Comparison of ENCODE assay signal across 29 cellular contexts in the genomic region with DNA sequence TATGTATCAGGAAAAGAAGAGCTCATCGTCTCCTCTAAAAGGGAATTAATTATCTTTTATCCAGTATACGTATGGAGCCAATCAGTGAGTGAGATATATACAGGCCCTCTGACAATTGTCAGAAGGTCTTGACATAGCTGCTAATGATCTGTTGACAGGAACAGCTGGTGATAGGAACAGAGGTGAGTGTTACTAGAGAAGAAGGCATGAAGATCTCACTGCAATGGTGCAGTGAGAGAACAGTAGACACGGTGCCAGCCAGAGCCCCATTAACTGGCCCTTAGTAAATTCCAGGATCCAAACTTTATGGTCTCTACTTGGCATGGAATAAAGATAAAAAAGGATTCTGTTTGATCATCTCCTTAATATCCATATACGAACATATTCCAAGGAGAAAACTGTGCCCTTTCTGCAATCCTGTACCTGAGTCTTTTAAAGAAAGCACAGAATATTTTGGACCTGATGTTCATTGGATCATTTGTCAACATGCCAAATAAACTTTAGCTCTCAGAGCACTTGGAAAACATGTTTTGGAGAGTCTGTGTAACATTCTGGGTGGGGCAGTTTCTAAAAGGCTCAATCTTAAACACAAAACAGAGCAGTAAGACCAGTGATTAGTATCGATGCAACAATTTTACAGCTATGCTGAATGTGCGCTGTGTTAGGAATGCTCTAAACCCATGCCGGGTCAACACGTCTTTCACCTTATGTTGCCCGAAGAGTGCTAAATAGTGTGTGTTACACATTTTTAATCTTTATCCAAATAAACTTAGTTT.
DNase-seq lines count a peak whose midpoint lies in the region; ATAC-seq, FAIRE-seq and TF ChIP-seq lines count a peak whose summit lies in the region.
"Had no signal": no experiment of that assay in that cellular context is flagged by ENCODE, and none has a peak within 500 bp of the region (broad histone marks: within the 10 kb centered on the region; RNA-seq: fewer than 3 reads in every experiment).

No MANE protein-coding gene starts in this region.

- intact Hi-C loops in K562 (cut with micrococcal nuclease), result no loop called here
- intact Hi-C loops in psoas muscle (cut with DNase I), result loop anchor here in 1 of 2 donors (10.0 kb wide), 1 partner anchor 135 kb away; the partner anchor contains the start of gene CITED2

- no peak for DNase-seq in K562 (ENCODE audit: extremely low read depth in 1 of 4, low spot score in 3 of 4)
- peak; percentile 28 for DNase-seq in fibroblast of the aortic adventitia (ENCODE audit: low read depth)
- no peak for DNase-seq in hepatocyte (ENCODE audit: low spot score)
- no peak for DNase-seq in psoas muscle
- no peak for DNase-seq in activated CD4-positive, alpha-beta T cell treated with anti-CD3 and anti-CD28 coated beads, Interleukin-2, amount 50 U/mL, for 1 hour
- DNase-seq in NCI-H82 treated with DMSO at 0.1 percent for 48 hours (lab: John Stamatoyannopoulos, UW; ENCODE audit: unreplicated experiment), result no peak
- DNase-seq in CD8-positive, alpha-beta memory T cell, result no peak
- DNase-seq: activated CD4-positive, alpha-beta memory T cell treated with anti-CD3 and anti-CD28 coated beads for 36 hours; activated CD4-positive, CD25-positive, alpha-beta regulatory T cell treated with anti-CD3 and anti-CD28 coated beads, Interleukin-2, amount 50 U/mL, for 72 hours; activated naive CD4-positive, alpha-beta T cell treated with Interleukin-2 at 50 U/mL for 16 hours; activated T-cell treated with anti-CD3 and anti-CD28 coated beads, Interleukin-2, amount 50 U/mL, for 72 hours; COR-L47; H9; MG63; naive thymus-derived CD4-positive, alpha-beta T cell; NCI-H1105; NCI-H1930; NCI-H2227 treated with DMSO at 0.1 percent for 48 hours; NCI-H526; nucleus accumbens; retina; SHP77; stimulated activated CD4-positive, alpha-beta T cell treated with anti-CD3 and anti-CD28 coated beads, Interleukin-12 subunit alpha, Interleukin-12 subunit beta, amount 100 ng/mL, for 4 hours; stimulated activated CD4-positive, alpha-beta T cell treated with anti-CD3 and anti-CD28 coated beads, Interleukin-4, amount 100 ng/mL, for 24 hours had no signal

- H3K9me1 ChIP-seq in K562 (ENCODE audit: control insufficient read depth, insufficient read depth, low read length), result no peaks in the 10 kb centered on the region

- H3K27ac ChIP-seq in K562 (ENCODE audit: extremely low read depth, low read depth, low read length) (no peak overlapping the region), hepatocyte (peak overlapping the region; percentile 2), psoas muscle (no peak overlapping the region)
- no peak overlapping the region for H3K27ac ChIP-seq in CD8-positive, alpha-beta memory T cell (ENCODE audit: low read depth, low read length)
- H3K27ac ChIP-seq: BLaER1, KMS-11 had no signal

- H3K36me3 ChIP-seq in K562 (ENCODE audit: control insufficient read depth, insufficient read depth, low read length) (no peaks in the 10 kb centered on the region), hepatocyte (replicated peaks; ENCODE audit: insufficient read depth, low read depth) (no peaks in the 10 kb centered on the region), psoas muscle (ENCODE audit: insufficient read depth in 1 of 2, low read depth in 1 of 2) (no peaks in the 10 kb centered on the region)
- no peaks in the 10 kb centered on the region for H3K36me3 ChIP-seq in CD8-positive, alpha-beta memory T cell (ENCODE audit: insufficient read depth, low read length)
- H3K36me3 ChIP-seq: BLaER1, MG63, tibial nerve had no signal

- H3K27ac Mint-ChIP-seq in CD8-positive, alpha-beta memory T cell, result no peak overlapping the region
- H3K27ac Mint-ChIP-seq: activated CD4-positive, alpha-beta memory T cell treated with anti-CD3 and anti-CD28 coated beads for 36 hours; activated T-cell treated with anti-CD3 and anti-CD28 coated beads, Interleukin-2, amount 50 U/mL, for 72 hours; dendritic cell treated with granulocyte-macrophage colony-stimulating factor and Interleukin-4, amounts not matched to agents 40 ng/mL and 50 ng/mL, for 4 days; H9; naive thymus-derived CD4-positive, alpha-beta T cell; T-helper 2 cell treated with Interferon-gamma antibody and Interleukin-4, amounts not matched to agents 5 μg/mL and 100 μg/mL, for 36 hours had no signal

- no peak for TF ChIP-seq CTCF in K562 (IDR thresholded peaks at IDR 0.05 in 2 of 3, conservative IDR thresholded peaks at IDR 0.05 in 1 of 3; ENCODE audit: insufficient read depth in 2 of 3, low read depth in 1 of 3, low read length in 3 of 3)
- no peak for TF ChIP-seq CTCF in fibroblast of the aortic adventitia (IDR thresholded peaks at IDR 0.05; ENCODE audit: insufficient read depth, low read length)
- TF ChIP-seq CTCF in hepatocyte (IDR thresholded peaks at IDR 0.05; ENCODE audit: poor library complexity), result no peak
- no peak for TF ChIP-seq CTCF in psoas muscle (IDR thresholded peaks at IDR 0.05)

- no peak for FAIRE-seq in K562 (lab: Jason Lieb, UNC)

- H3K4me3 Mint-ChIP-seq in CD8-positive, alpha-beta memory T cell, result no peak overlapping the region
- H3K4me3 Mint-ChIP-seq: activated CD4-positive, alpha-beta memory T cell treated with anti-CD3 and anti-CD28 coated beads for 36 hours; activated T-cell treated with anti-CD3 and anti-CD28 coated beads, Interleukin-2, amount 50 U/mL, for 72 hours; dendritic cell treated with granulocyte-macrophage colony-stimulating factor and Interleukin-4, amounts not matched to agents 40 ng/mL and 50 ng/mL, for 4 days; H9; naive thymus-derived CD4-positive, alpha-beta T cell; T-helper 2 cell treated with Interferon-gamma antibody and Interleukin-4, amounts not matched to agents 5 μg/mL and 100 μg/mL, for 36 hours had no signal

- H3K27me3 ChIP-seq in K562 (ENCODE audit: control insufficient read depth in 2 of 2, insufficient read depth in 2 of 2, low read length in 2 of 2), result no peaks in the 10 kb centered on the region
- no peaks in the 10 kb centered on the region for H3K27me3 ChIP-seq in hepatocyte
- no peaks in the 10 kb centered on the region for H3K27me3 ChIP-seq in psoas muscle (ENCODE audit: insufficient read depth in 3 of 3, low read length in 2 of 3)
- no peaks in the 10 kb centered on the region for H3K27me3 ChIP-seq in CD8-positive, alpha-beta memory T cell (ENCODE audit: insufficient read depth, low read length, poor library complexity, severe bottlenecking)
- H3K27me3 ChIP-seq: BLaER1, MG63, tibial nerve had no signal

- H3K9me2 ChIP-seq in hepatocyte (replicated peaks; ENCODE audit: insufficient read depth), result no peaks in the 10 kb centered on the region

- 0 out of 2 replicates have a peak, but pooled peaks cover 1% of the 10 kb centered on the region for H3K9me3 ChIP-seq in K562 (replicated peaks; ENCODE audit: control insufficient read depth, insufficient read depth, low read depth, low read length)
- no peaks in the 10 kb centered on the region for H3K9me3 ChIP-seq in hepatocyte (ENCODE audit: low read depth)
- no peaks in the 10 kb centered on the region for H3K9me3 ChIP-seq in psoas muscle
- H3K9me3 ChIP-seq in CD8-positive, alpha-beta memory T cell (ENCODE audit: low read length), result no peaks in the 10 kb centered on the region
- H3K9me3 ChIP-seq: BLaER1, MG63, tibial nerve had no signal

- peaks cover 0 to 6% of the 10 kb centered on the region in 2 experiments; a peak in 2 of 5 replicates for H3K4me1 ChIP-seq in K562 (replicated peaks in 1 of 2; ENCODE audit: control insufficient read depth in 2 of 2, insufficient read depth in 2 of 2, low read length in 2 of 2)
- no peaks in the 10 kb centered on the region for H3K4me1 ChIP-seq in hepatocyte (ENCODE audit: insufficient read depth)
- H3K4me1 ChIP-seq in psoas muscle, result peaks cover 21% of the 10 kb centered on the region
- no peaks in the 10 kb centered on the region for H3K4me1 ChIP-seq in CD8-positive, alpha-beta memory T cell (ENCODE audit: insufficient read depth, low read length)
- H3K4me1 ChIP-seq: BLaER1, tibial nerve had no signal

- H3K4me3 ChIP-seq in K562 (no peak overlapping the region), fibroblast of the aortic adventitia (ENCODE audit: low read depth, low read length) (no peak overlapping the region), hepatocyte (no peak overlapping the region), psoas muscle (no peak overlapping the region)
- H3K4me3 ChIP-seq in CD8-positive, alpha-beta memory T cell (ENCODE audit: low read length), result no peak overlapping the region
- H3K4me3 ChIP-seq: BLaER1, MG63, tibial nerve had no signal

- in situ Hi-C loops in K562 (cut with MboI), result loop anchor here (10.0 kb wide), 1 partner anchor 135 kb away; the partner anchor contains the start of gene CITED2

- H3K4me2 ChIP-seq in K562 (ENCODE audit: insufficient read depth, low read length) (no peak overlapping the region), hepatocyte (no peak overlapping the region)
- H3K4me2 ChIP-seq: BLaER1, KMS-11 had no signal

- TF ChIP-seq EP300 in K562 (IDR thresholded peaks at IDR 0.05; ENCODE audit: low read length), result no peak

- H3K79me2 ChIP-seq in K562 (ENCODE audit: control insufficient read depth, insufficient read depth, low read length), result no peaks in the 10 kb centered on the region
- no peaks in the 10 kb centered on the region for H3K79me2 ChIP-seq in hepatocyte

- no peak for TF ChIP-seq RAD21 in K562 (CRISPR knock-in tag; conservative IDR thresholded peaks at IDR 0.05 in 1 of 2, IDR thresholded peaks at IDR 0.05 in 1 of 2)

- H2AFZ ChIP-seq in K562 (ENCODE audit: low read depth, low read length) (peak overlapping the region; percentile 30), hepatocyte (peak overlapping the region; percentile 6)

- H3K9ac ChIP-seq in K562 (ENCODE audit: insufficient read depth in 1 of 2, low read depth in 2 of 2, low read length in 2 of 2), result no peak overlapping the region
- H3K9ac ChIP-seq: BLaER1, KMS-11 had no signal

- POLR2A ChIA-PET in K562 (lab: Yijun Ruan, JAX), result interaction anchor here (0.7 to 0.8 kb wide), 2 partner anchors 13 to 24 kb away, joined by 3 to 4 read pairs; no protein-coding TSS in a partner anchor
- POLR2A ChIA-PET in CD8-positive, alpha-beta memory T cell (lab: Charles Lee), result no interaction called here

- 67% methylated on average over 9 of the region's 9 CpGs for WGBS in K562 (ENCODE audit: insufficient coverage, low coverage, missing lambda C conversion rate)
- 65% methylated on average over 9 of the region's 9 CpGs for WGBS in hepatocyte (ENCODE audit: low lambda C conversion rate, missing lambda C conversion rate)
- 33 to 38% (median 33%) methylated on average over 9 of the region's 9 CpGs for WGBS in psoas muscle, 3 donors

- peaks cover 0 to 6% of the 10 kb centered on the region in 2 donors for H3K27me3 Mint-ChIP-seq in CD8-positive, alpha-beta memory T cell
- H3K27me3 Mint-ChIP-seq: activated CD4-positive, alpha-beta memory T cell treated with anti-CD3 and anti-CD28 coated beads for 36 hours; dendritic cell treated with granulocyte-macrophage colony-stimulating factor and Interleukin-4, amounts not matched to agents 40 ng/mL and 50 ng/mL, for 4 days had no signal

- BruUV-seq in K562 (replicated peaks; lab: Mats Ljungman, UMichigan), result no TSS peak

- no peak for TF ChIP-seq POLR2A in K562 (conservative IDR thresholded peaks at IDR 0.05)

- no peaks in the 10 kb centered on the region for H3K36me3 Mint-ChIP-seq in CD8-positive, alpha-beta memory T cell
- H3K36me3 Mint-ChIP-seq: activated CD4-positive, alpha-beta memory T cell treated with anti-CD3 and anti-CD28 coated beads for 36 hours; naive thymus-derived CD4-positive, alpha-beta T cell had no signal

- ATAC-seq in K562 (peak; percentile 63), psoas muscle (peak; percentile 85 to 93 (median 89))
- ATAC-seq: activated T-cell treated with anti-CD3 and anti-CD28 coated beads, Interleukin-2, amount 50 U/mL, for 72 hours; naive thymus-derived CD4-positive, alpha-beta T cell had no signal

- CTCF ChIA-PET in K562 (lab: Yijun Ruan, JAX; ENCODE audit: low intra/inter-chr PET ratio), result no interaction called here
- CTCF ChIA-PET in CD8-positive, alpha-beta memory T cell (lab: Charles Lee), result interaction anchor here (1.0 kb wide), 1 partner anchor 14 kb away, joined by 3 read pairs; no protein-coding TSS in a partner anchor

- peaks cover 1 to 5% (median 5%) of the 10 kb centered on the region in 3 donors for H3K4me1 Mint-ChIP-seq in CD8-positive, alpha-beta memory T cell
- H3K4me1 Mint-ChIP-seq: naive thymus-derived CD4-positive, alpha-beta T cell had no signal

- H4K20me1 ChIP-seq in K562 (replicated peaks; ENCODE audit: control insufficient read depth, insufficient read depth, low read length), result no peaks in the 10 kb centered on the region
- no peaks in the 10 kb centered on the region for H4K20me1 ChIP-seq in hepatocyte (ENCODE audit: insufficient read depth, poor library complexity, severe bottlenecking)
- H4K20me1 ChIP-seq: BLaER1 had no signal

- H3K9me3 Mint-ChIP-seq in CD8-positive, alpha-beta memory T cell, result no peaks in the 10 kb centered on the region
- H3K9me3 Mint-ChIP-seq: activated CD4-positive, alpha-beta memory T cell treated with anti-CD3 and anti-CD28 coated beads for 36 hours; activated T-cell treated with anti-CD3 and anti-CD28 coated beads, Interleukin-2, amount 50 U/mL, for 72 hours; dendritic cell treated with granulocyte-macrophage colony-stimulating factor and Interleukin-4, amounts not matched to agents 40 ng/mL and 50 ng/mL, for 4 days; H9; T-helper 2 cell treated with Interferon-gamma antibody and Interleukin-4, amounts not matched to agents 5 μg/mL and 100 μg/mL, for 36 hours had no signal
